In the genomic region with DNA sequence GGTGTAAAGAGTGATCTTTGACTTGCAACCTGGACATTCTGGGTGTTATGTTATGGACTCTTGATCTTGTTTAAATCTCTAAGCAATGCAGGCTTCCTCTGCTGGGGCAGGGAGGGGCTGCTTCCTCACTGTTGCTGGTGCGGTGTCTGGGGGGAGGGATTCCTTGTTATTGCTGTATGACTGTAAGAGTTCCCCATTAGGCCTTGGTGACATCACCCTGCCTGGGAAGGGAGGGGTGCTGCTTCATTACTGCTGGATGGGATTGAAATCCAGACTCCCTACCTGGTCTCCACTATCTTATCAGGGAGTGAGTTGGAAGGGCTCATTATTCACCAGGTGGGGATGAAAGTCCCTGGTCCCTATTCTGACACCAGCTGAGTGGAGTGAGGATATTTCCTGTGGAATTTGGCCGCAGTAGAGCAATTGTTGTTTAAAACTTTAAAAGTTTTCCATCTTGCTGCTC, we compare ENCODE assay signal across 8 cellular contexts. TPM values are rescaled to one million over a fixed set of nuclear protein-coding genes. Genes with fewer than 3 reads are reported as not detected.
DNase-seq lines count a peak whose midpoint lies in the region; ATAC-seq and TF ChIP-seq lines count a peak whose summit lies in the region.

No MANE protein-coding gene starts in this region.

- no peak overlapping the region for H3K4me3 ChIP-seq in fibroblast of the aortic adventitia (ENCODE audit: low read depth, low read length)

- H3K4me1 Mint-ChIP-seq in HFFc6 (ENCODE audit: low read depth) (peaks cover 46% of the 10 kb centered on the region), progenitor cell of endocrine pancreas (ENCODE audit: low read depth) (peaks cover 22% of the 10 kb centered on the region)

- H3K36me3 Mint-ChIP-seq in HFFc6 (ENCODE audit: low read depth) (peaks cover 5% of the 10 kb centered on the region; the same call in 1 of the 2 replicates), progenitor cell of endocrine pancreas (ENCODE audit: insufficient read depth) (peaks cover 4% of the 10 kb centered on the region)

- no peak for TF ChIP-seq CTCF in HFFc6 (IDR thresholded peaks at IDR 0.05)
- no peak for TF ChIP-seq CTCF in fibroblast of the aortic adventitia (IDR thresholded peaks at IDR 0.05; ENCODE audit: insufficient read depth, low read length)
- TF ChIP-seq CTCF in progenitor cell of endocrine pancreas (IDR thresholded peaks at IDR 0.05; ENCODE audit: unreplicated experiment): no peak

- H3K4me3 Mint-ChIP-seq in HFFc6 (no peak overlapping the region), progenitor cell of endocrine pancreas (ENCODE audit: low read depth) (no peak overlapping the region)

- ATAC-seq in GM18867 (IDR thresholded peaks at IDR 0.05; ENCODE audit: unreplicated experiment): no peak

- H3K9me3 Mint-ChIP-seq in HFFc6: no peaks in the 10 kb centered on the region
- H3K9me3 Mint-ChIP-seq in progenitor cell of endocrine pancreas (ENCODE audit: low read depth): no peaks in the 10 kb centered on the region

- DNase-seq in HFFc6 (no peak), UCSD-AML1 (lab: John Stamatoyannopoulos, UW; ENCODE audit: unreplicated experiment) (peak; percentile 11), fibroblast of the aortic adventitia (ENCODE audit: low read depth) (peak; percentile 29), progenitor cell of endocrine pancreas (ENCODE audit: low spot score, unreplicated experiment) (no peak), T1000 (lab: John Stamatoyannopoulos, UW) (no peak), NCI-H2196 treated with DMSO at 0.1 percent for 48 hours (lab: John Stamatoyannopoulos, UW; ENCODE audit: unreplicated experiment) (no peak), HuH-7.5 (ENCODE audit: low spot score) (no peak)

- H3K27me3 Mint-ChIP-seq in HFFc6 (ENCODE audit: insufficient read depth): peaks cover 2% of the 10 kb centered on the region
- no peaks in the 10 kb centered on the region for H3K27me3 Mint-ChIP-seq in progenitor cell of endocrine pancreas

- H3K27ac Mint-ChIP-seq in HFFc6: peak overlapping the region; percentile 57
- peak overlapping the region; percentile 47 for H3K27ac Mint-ChIP-seq in progenitor cell of endocrine pancreas

RNA-seq across cellular contexts. Expression of a gene that starts 8.8 kb away (rescaled TPM):
- total RNA-seq in HFFc6 (2021; fragmentation: NEBNext Ultra II Directional; extraction: Animal tissue kit (Norgen Biotek cat#: 25700)): 10 to 100 TPM; 77.8 to 88.2 (median 80.2) TPM
- total RNA-seq in fibroblast of the aortic adventitia (ENCODE audit: low replicate concordance) (26.2 and 85.6 TPM in 2 replicates), progenitor cell of endocrine pancreas (93.5 and 105 TPM in 2 replicates)

RNA-seq across cellular contexts. Expression of a gene that starts 33.1 kb away (rescaled TPM):
- total RNA-seq in HFFc6 (2021; fragmentation: NEBNext Ultra II Directional; extraction: Animal tissue kit (Norgen Biotek cat#: 25700)): 10 to 100 TPM; 73.7 to 89.7 (median 80.7) TPM
- 48.3 and 78.5 TPM in 2 replicates for total RNA-seq in fibroblast of the aortic adventitia (ENCODE audit: low replicate concordance)
- 117 and 119 TPM in 2 replicates for total RNA-seq in progenitor cell of endocrine pancreas

RNA-seq across cellular contexts. Expression of a gene that starts 41.5 kb away (rescaled TPM):
- total RNA-seq in HFFc6 (2021; fragmentation: NEBNext Ultra II Directional; extraction: Animal tissue kit (Norgen Biotek cat#: 25700)): 10 to 100 TPM; 62.2 to 81.9 (median 70.1) TPM
- total RNA-seq in fibroblast of the aortic adventitia (ENCODE audit: low replicate concordance): 14.6 and 48.4 TPM in 2 replicates
- total RNA-seq in progenitor cell of endocrine pancreas: 111 and 120 TPM in 2 replicates

Comparison
In these comparisons a context has a peak if more than half of its experiments do, and no peak if none do; other contexts are left out.
1. DNase-seq: peak in UCSD-AML1 (single experiment) and fibroblast of the aortic adventitia (single experiment); none in HFFc6 (single experiment), progenitor cell of endocrine pancreas (single experiment), T1000 (single experiment), NCI-H2196 treated with DMSO at 0.1 percent for 48 hours (single experiment) and HuH-7.5 (single experiment).